28 cellular contexts compared by ENCODE assay signal in the genomic region with DNA sequence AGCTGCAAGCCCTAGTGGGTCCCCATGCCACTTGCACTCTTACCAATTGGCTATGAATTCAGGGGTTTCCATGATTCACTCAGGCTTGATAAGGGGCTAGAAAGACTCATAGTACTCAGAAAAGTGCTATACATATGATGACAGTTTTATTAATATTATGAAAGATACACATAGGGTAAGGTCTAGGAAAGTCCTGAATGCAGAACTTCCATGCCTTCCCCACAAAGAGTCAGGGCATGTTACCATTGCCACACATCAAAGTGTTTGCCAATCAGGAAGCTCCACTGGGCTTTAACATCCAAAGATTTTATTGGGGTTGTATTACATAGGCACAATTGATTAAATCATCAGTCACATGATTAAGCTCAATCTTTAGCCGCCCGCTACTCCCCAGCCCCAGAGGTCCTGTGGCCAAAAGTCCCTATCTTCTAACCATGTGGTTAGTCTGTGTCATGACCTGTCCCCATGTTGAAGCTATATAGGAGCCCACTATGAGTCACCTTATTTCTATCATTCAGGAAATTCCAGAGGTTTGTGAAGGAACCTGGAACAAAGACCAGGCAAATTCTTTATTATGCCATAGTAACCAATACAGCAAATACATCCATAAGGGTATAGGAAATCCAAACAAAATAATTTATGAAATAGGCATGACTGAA.
A peak's percentile ranks its signal among the peaks of the same experiment; 100 is the strongest.
DNase-seq lines count a peak whose midpoint lies in the region; ATAC-seq and TF ChIP-seq lines count a peak whose summit lies in the region.
"Had no signal": no experiment of that assay in that cellular context is flagged by ENCODE, and none has a peak within 500 bp of the region (broad histone marks: within the 10 kb centered on the region; RNA-seq: fewer than 3 reads in every experiment).

No MANE protein-coding gene starts in this region.

- peaks cover 11% of the 10 kb centered on the region for H3K9me3 Mint-ChIP-seq in T-helper 2 cell treated with Interferon-gamma antibody and Interleukin-4, amounts not matched to agents 5 μg/mL and 100 μg/mL, for 36 hours
- H3K9me3 Mint-ChIP-seq: nephron progenitor cell had no signal

- no peaks in the 10 kb centered on the region for H4K20me1 ChIP-seq in smooth muscle cell (ENCODE audit: low read depth)

- in situ Hi-C loops in Caki2 (cut with HindIII; ENCODE audit: low pct_unique_long_range_greater_than_20kb, low sequenced_read_pairs) = no loop called here

- no peaks in the 10 kb centered on the region for H3K27me3 ChIP-seq in smooth muscle cell (ENCODE audit: low read depth)
- H3K27me3 ChIP-seq: ovary, tibial artery had no signal

- H3K4me3 ChIP-seq in smooth muscle cell = no peak overlapping the region
- H3K4me3 ChIP-seq: A549, ovary, tibial artery had no signal

- H3K4me1 Mint-ChIP-seq in T-helper 2 cell treated with Interferon-gamma antibody and Interleukin-4, amounts not matched to agents 5 μg/mL and 100 μg/mL, for 36 hours (ENCODE audit: low read depth) = no peaks in the 10 kb centered on the region
- H3K4me1 Mint-ChIP-seq: activated CD4-positive, alpha-beta memory T cell treated with anti-CD3 and anti-CD28 coated beads, Interleukin-2, amount 10 ng/mL, durations not matched to agents 7 days and 5 days; central memory CD8-positive, alpha-beta T cell; nephron progenitor cell had no signal

- H3K27ac Mint-ChIP-seq in T-helper 2 cell treated with Interferon-gamma antibody and Interleukin-4, amounts not matched to agents 5 μg/mL and 100 μg/mL, for 36 hours = no peak overlapping the region
- H3K27ac Mint-ChIP-seq: activated CD4-positive, alpha-beta memory T cell treated with anti-CD3 and anti-CD28 coated beads, Interleukin-2, amount 10 ng/mL, durations not matched to agents 7 days and 5 days; CD8-positive, alpha-beta T cell; nephron progenitor cell had no signal

- peaks cover 9% of the 10 kb centered on the region for H3K4me1 ChIP-seq in smooth muscle cell (ENCODE audit: low read depth)
- H3K4me1 ChIP-seq: tibial artery had no signal

- H3K27ac ChIP-seq in smooth muscle cell (ENCODE audit: low read depth) = no peak overlapping the region
- H3K27ac ChIP-seq: A549, ovary, tibial artery had no signal

- no peak overlapping the region for H2AFZ ChIP-seq in smooth muscle cell (ENCODE audit: low read depth)

- H3K4me3 Mint-ChIP-seq in T-helper 2 cell treated with Interferon-gamma antibody and Interleukin-4, amounts not matched to agents 5 μg/mL and 100 μg/mL, for 36 hours = no peak overlapping the region
- H3K4me3 Mint-ChIP-seq: activated CD4-positive, alpha-beta memory T cell treated with anti-CD3 and anti-CD28 coated beads, Interleukin-2, amount 10 ng/mL, durations not matched to agents 7 days and 5 days; CD8-positive, alpha-beta T cell; central memory CD8-positive, alpha-beta T cell; nephron progenitor cell had no signal

- no peaks in the 10 kb centered on the region for H3K36me3 ChIP-seq in smooth muscle cell (ENCODE audit: low read depth)
- H3K36me3 ChIP-seq: ovary, tibial artery had no signal

- 71% methylated on average over 2 of the region's 2 CpGs for WGBS in smooth muscle cell (ENCODE audit: low lambda C conversion rate)

- no peaks in the 10 kb centered on the region for H3K36me3 Mint-ChIP-seq in T-helper 2 cell treated with Interferon-gamma antibody and Interleukin-4, amounts not matched to agents 5 μg/mL and 100 μg/mL, for 36 hours (ENCODE audit: low read depth)
- H3K36me3 Mint-ChIP-seq: CD8-positive, alpha-beta T cell had no signal

- H3K27me3 Mint-ChIP-seq in T-helper 2 cell treated with Interferon-gamma antibody and Interleukin-4, amounts not matched to agents 5 μg/mL and 100 μg/mL, for 36 hours (ENCODE audit: low read depth) = no peaks in the 10 kb centered on the region
- H3K27me3 Mint-ChIP-seq: activated CD4-positive, alpha-beta memory T cell treated with anti-CD3 and anti-CD28 coated beads, Interleukin-2, amount 10 ng/mL, durations not matched to agents 7 days and 5 days; central memory CD8-positive, alpha-beta T cell had no signal

- TF ChIP-seq CTCF in omental fat pad (IDR thresholded peaks at IDR 0.05) = no peak
- no peak for TF ChIP-seq CTCF in smooth muscle cell (IDR thresholded peaks at IDR 0.05; ENCODE audit: borderline replicate concordance, insufficient read depth, poor library complexity, severe bottlenecking)

- no peak overlapping the region for H3K4me2 ChIP-seq in smooth muscle cell
- H3K4me2 ChIP-seq: A549 had no signal

- no peak overlapping the region for H3K9ac ChIP-seq in smooth muscle cell (ENCODE audit: low read depth)

- no peaks in the 10 kb centered on the region for H3K79me2 ChIP-seq in smooth muscle cell (ENCODE audit: low read depth)

- DNase-seq in Caki2 (ENCODE audit: low read depth) = peak; percentile 8
- DNase-seq in M059J (ENCODE audit: low read depth) = peak; percentile 47
- DNase-seq in astrocyte of the hippocampus (ENCODE audit: low read depth, low spot score) = peak; percentile 38
- peak; percentile 65 for DNase-seq in glomerular endothelial cell (ENCODE audit: extremely low read depth, low read depth, low spot score)
- no peak for DNase-seq in omental fat pad (ENCODE audit: low spot score)
- no peak for DNase-seq in smooth muscle cell (lab: John Stamatoyannopoulos, UW; ENCODE audit: unreplicated experiment)
- DNase-seq in T-helper 2 cell treated with Interferon-gamma antibody and Interleukin-4, amounts not matched to agents 5 μg/mL and 100 μg/mL, for 36 hours (ENCODE audit: low spot score) = no peak
- DNase-seq: activated CD4-positive, alpha-beta memory T cell treated with anti-CD3 and anti-CD28 coated beads, Interleukin-2, amount 10 ng/mL, durations not matched to agents 7 days and 5 days; activated CD4-positive, CD25-positive, alpha-beta regulatory T cell treated with anti-CD3 and anti-CD28 coated beads, Interleukin-2, amount 50 U/mL, for 72 hours; activated CD8-positive, alpha-beta memory T cell treated with anti-CD3 and anti-CD28 coated beads, Interleukin-2, amount 50 U/mL, for 48 hours; activated naive CD4-positive, alpha-beta T cell treated with anti-CD3 and anti-CD28 coated beads, Interleukin-2, amount 50 U/mL, for 16 hours; amniotic stem cell; CD8-positive, alpha-beta T cell; DMS153; KBM-7; NCI-H1417; NCI-H2107; NCI-H446 treated with DMSO at 0.1 percent for 48 hours; nephron progenitor cell; OCI-M1; ovary; Right ventricle myocardium superior; small intestine; stimulated activated CD4-positive, alpha-beta T cell treated with anti-CD3 and anti-CD28 coated beads, Interleukin-1b, Interleukin-23, amount 100 ng/mL, for 48 hours; tibial artery had no signal

- ATAC-seq in omental fat pad (ENCODE audit: low FRiP score) (no peak), GM18870 (IDR thresholded peaks at IDR 0.05; ENCODE audit: unreplicated experiment) (no peak)
- ATAC-seq: A549; CD8-positive, alpha-beta T cell had no signal

- no peaks in the 10 kb centered on the region for H3K9me3 ChIP-seq in smooth muscle cell (replicated peaks; ENCODE audit: low read depth)
- H3K9me3 ChIP-seq: A549, ovary, tibial artery had no signal

- H3F3A ChIP-seq in smooth muscle cell (ENCODE audit: low read depth) = no peaks in the 10 kb centered on the region

Comparison
In these comparisons a context has a peak if more than half of its experiments do, and no peak if none do; other contexts are left out.
1. DNase-seq: peak in Caki2 (single experiment), M059J (single experiment), astrocyte of the hippocampus (single experiment) and glomerular endothelial cell (single experiment); none in omental fat pad (single experiment), smooth muscle cell (single experiment) and T-helper 2 cell treated with Interferon-gamma antibody and Interleukin-4, amounts not matched to agents 5 μg/mL and 100 μg/mL, for 36 hours (single experiment).